Comparison of ENCODE assay signal across 11 cellular contexts in the genomic region with DNA sequence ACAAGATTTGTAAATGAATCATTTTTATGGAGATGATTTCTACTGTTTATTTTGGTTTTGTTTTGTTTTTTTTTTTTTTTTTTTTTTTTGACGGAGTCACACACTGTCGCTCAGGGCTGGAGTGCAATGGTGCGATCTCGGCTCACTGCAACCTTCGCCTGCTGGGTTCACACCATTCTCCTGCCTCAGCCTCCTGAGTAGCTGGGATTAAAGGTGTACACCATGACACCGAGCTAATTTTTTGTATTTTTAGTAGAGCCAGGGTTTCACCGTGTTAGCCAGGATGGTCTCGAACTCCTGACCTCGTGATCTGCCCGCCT. TPM values are rescaled to one million over a fixed set of nuclear protein-coding genes. Genes with fewer than 3 reads are reported as not detected.
DNase-seq lines count a peak whose midpoint lies in the region; ATAC-seq and TF ChIP-seq lines count a peak whose summit lies in the region.
"Not testable (repeated sequence)": the region's sequence is repeated elsewhere in the genome, so short reads cannot be mapped to it uniquely, and the experiment has no call there.
"Had no signal": no experiment of that assay in that cellular context is flagged by ENCODE, and none has a peak within 500 bp of the region (broad histone marks: within the 10 kb centered on the region; RNA-seq: fewer than 3 reads in every experiment).

No MANE protein-coding gene starts in this region.

- H3K27ac Mint-ChIP-seq in Calu3 (ENCODE audit: unreplicated experiment) (peak overlapping the region; percentile 82), progenitor cell of endocrine pancreas (peak overlapping the region; percentile 92)
- H3K27ac Mint-ChIP-seq in activated CD4-positive, alpha-beta T cell treated with anti-CD3 and anti-CD28 coated beads for 36 hours, result peak overlapping the region; percentile 88

- not testable (repeated sequence) for TF ChIP-seq CTCF in Calu3 (IDR thresholded peaks at IDR 0.05; ENCODE audit: unreplicated experiment); LNCaP clone FGC (IDR thresholded peaks at IDR 0.05; ENCODE audit: control insufficient read depth, extremely low read depth, insufficient read depth); body of pancreas (IDR thresholded peaks at IDR 0.05); fibroblast of lung (conservative IDR thresholded peaks at IDR 0.05 in 1 of 2, IDR thresholded peaks at IDR 0.05 in 1 of 2; ENCODE audit: low read depth in 1 of 2, low read length in 2 of 2); lung (IDR thresholded peaks at IDR 0.05; ENCODE audit: control extremely low read depth, extremely low read depth); progenitor cell of endocrine pancreas (IDR thresholded peaks at IDR 0.05; ENCODE audit: unreplicated experiment); tibial artery (IDR thresholded peaks at IDR 0.05)

- H3K36me3 Mint-ChIP-seq in Calu3 (ENCODE audit: insufficient read depth, unreplicated experiment), result peaks cover 17% of the 10 kb centered on the region
- not testable (repeated sequence) for H3K36me3 Mint-ChIP-seq in activated CD4-positive, alpha-beta T cell treated with anti-CD3 and anti-CD28 coated beads for 36 hours (ENCODE audit: low read depth); progenitor cell of endocrine pancreas (ENCODE audit: insufficient read depth)

- H3K27me3 Mint-ChIP-seq in Calu3 (ENCODE audit: unreplicated experiment); activated CD4-positive, alpha-beta T cell treated with anti-CD3 and anti-CD28 coated beads for 36 hours; progenitor cell of endocrine pancreas: not testable (repeated sequence)

- peak overlapping the region; percentile 90 for H3K4me3 ChIP-seq in LNCaP clone FGC (ENCODE audit: low read depth, low read length)
- H3K4me3 ChIP-seq in body of pancreas, lung: not testable (repeated sequence)
- peak overlapping the region; percentile 65 to 73 (median 71) for H3K4me3 ChIP-seq in fibroblast of lung (replicated peaks in 1 of 4; ENCODE audit: control extremely low read depth in 1 of 4, insufficient read depth in 1 of 4, low read depth in 3 of 4, low read length in 4 of 4)
- H3K4me3 ChIP-seq in tibial artery, result peak overlapping the region; percentile 56 to 68

- peak overlapping the region; percentile 26 for H3K9ac ChIP-seq in fibroblast of lung (ENCODE audit: insufficient read depth, low read length)

- H3K4me1 Mint-ChIP-seq in Calu3 (ENCODE audit: low read depth, unreplicated experiment), result peaks cover 13% of the 10 kb centered on the region
- peaks cover 25% of the 10 kb centered on the region for H3K4me1 Mint-ChIP-seq in activated CD4-positive, alpha-beta T cell treated with anti-CD3 and anti-CD28 coated beads for 36 hours
- H3K4me1 Mint-ChIP-seq in progenitor cell of endocrine pancreas (ENCODE audit: low read depth), result not testable (repeated sequence)

- not testable (repeated sequence) for H3K9me3 ChIP-seq in body of pancreas; fibroblast of lung (ENCODE audit: control insufficient read depth, insufficient read depth, low read depth, low read length); lung (ENCODE audit: control insufficient read depth in 2 of 2, insufficient read depth in 1 of 2, low read length in 1 of 2); tibial artery

- not testable (repeated sequence) for ATAC-seq in activated CD4-positive, alpha-beta T cell treated with anti-CD3 and anti-CD28 coated beads for 36 hours; body of pancreas; lung (ENCODE audit: insufficient read depth, low FRiP score)

- not testable (repeated sequence) for H4K20me1 ChIP-seq in fibroblast of lung (ENCODE audit: control insufficient read depth, extremely low read depth, insufficient read depth, low read length)

- H2AFZ ChIP-seq in fibroblast of lung (ENCODE audit: low read length), result peak overlapping the region; percentile 64

- DNase-seq in Calu3; LNCaP clone FGC (ENCODE audit: low read depth); activated CD4-positive, alpha-beta T cell treated with anti-CD3 and anti-CD28 coated beads for 36 hours; body of pancreas; fibroblast of lung (ENCODE audit: low read depth in 2 of 2); lung (ENCODE audit: low spot score); progenitor cell of endocrine pancreas (ENCODE audit: low spot score, unreplicated experiment); tibial artery: not testable (repeated sequence)

- H3K27me3 ChIP-seq in body of pancreas; fibroblast of lung (ENCODE audit: control insufficient read depth, insufficient read depth, low read length); lung (ENCODE audit: control insufficient read depth, insufficient read depth); tibial artery: not testable (repeated sequence)

- not testable (repeated sequence) for BruUV-seq in Calu3 (replicated peaks; lab: Mats Ljungman, UMichigan)

- CTCF ChIA-PET in Calu3 (lab: Charles Lee), result interaction anchor here (0.9 kb wide), 1 partner anchor 49 kb away, joined by 3 read pairs; no protein-coding TSS in a partner anchor
- CTCF ChIA-PET in activated CD4-positive, alpha-beta T cell treated with anti-CD3 and anti-CD28 coated beads for 36 hours (lab: Charles Lee), result interaction anchor here (0.7 to 1.5 kb wide), 6 partner anchors 14 to 1048 kb away, joined by 3 to 5 read pairs (median 4); partner anchors contain the start of gene RNF216

- peaks cover 18% of the 10 kb centered on the region for H3K4me1 ChIP-seq in body of pancreas
- not testable (repeated sequence) for H3K4me1 ChIP-seq in fibroblast of lung (ENCODE audit: control insufficient read depth, extremely low read depth, insufficient read depth, low read length); lung (ENCODE audit: control insufficient read depth in 2 of 2, insufficient read depth in 2 of 2, low read length in 2 of 2); tibial artery

- not testable (repeated sequence) for TF ChIP-seq POLR2A in body of pancreas (IDR thresholded peaks at IDR 0.05)

- H3K36me3 ChIP-seq in body of pancreas (replicated peaks in 1 of 2; ENCODE audit: insufficient read depth in 1 of 2, low read depth in 2 of 2); fibroblast of lung (ENCODE audit: control insufficient read depth, insufficient read depth, low read length); lung (ENCODE audit: control insufficient read depth in 2 of 2, insufficient read depth in 2 of 2, low read length in 2 of 2); tibial artery: not testable (repeated sequence)

- 47 to 57% methylated on average over 9 to 10 of the region's 10 CpGs for WGBS in body of pancreas, 2 donors
- 66 to 71% methylated on average over 10 of the region's 10 CpGs for WGBS in lung, 2 donors

- H3K4me3 Mint-ChIP-seq in Calu3 (ENCODE audit: low read depth, unreplicated experiment) (peak overlapping the region; percentile 97), progenitor cell of endocrine pancreas (ENCODE audit: low read depth) (peak overlapping the region; percentile 90)
- H3K4me3 Mint-ChIP-seq in activated CD4-positive, alpha-beta T cell treated with anti-CD3 and anti-CD28 coated beads for 36 hours, result peak overlapping the region; percentile 74

- not testable (repeated sequence) for H3K9me3 Mint-ChIP-seq in Calu3 (ENCODE audit: low read depth, unreplicated experiment); activated CD4-positive, alpha-beta T cell treated with anti-CD3 and anti-CD28 coated beads for 36 hours (ENCODE audit: low read depth); progenitor cell of endocrine pancreas (ENCODE audit: low read depth)

- peak overlapping the region; percentile 83 for H3K4me2 ChIP-seq in fibroblast of lung (ENCODE audit: extremely low read depth, insufficient read depth, low read length)

- peak overlapping the region; percentile 77 to 91 (median 87) for H3K27ac ChIP-seq in body of pancreas
- peak overlapping the region; percentile 75 for H3K27ac ChIP-seq in fibroblast of lung (ENCODE audit: insufficient read depth, low read length)
- peak overlapping the region; percentile 57 to 86 for H3K27ac ChIP-seq in lung (ENCODE audit: low read depth in 1 of 2, low read length in 1 of 2)
- H3K27ac ChIP-seq in tibial artery, result peak overlapping the region; percentile 36 to 63

- intact Hi-C loops in Calu3 (cut with micrococcal nuclease; ENCODE audit: unreplicated experiment); body of pancreas (cut with DNase I); tibial artery (cut with DNase I; ENCODE audit: low total_unique reads): not testable (repeated sequence)
- intact Hi-C loops in activated CD4-positive, alpha-beta T cell treated with anti-CD3 and anti-CD28 coated beads for 36 hours (cut with DNase I, micrococcal nuclease), result loop anchor here in 1 of 2 experiments (5.0 kb wide), 1 partner anchor 125 kb away; no protein-coding TSS in a partner anchor

- not testable (repeated sequence) for H3K79me2 ChIP-seq in fibroblast of lung (ENCODE audit: control insufficient read depth, insufficient read depth, low read length)

- POLR2A ChIA-PET in activated CD4-positive, alpha-beta T cell treated with anti-CD3 and anti-CD28 coated beads for 36 hours (lab: Charles Lee), result interaction anchor here (0.8 kb wide), 1 partner anchor 121 kb away, joined by 3 read pairs; no protein-coding TSS in a partner anchor

RNA-seq across cellular contexts. Expression of gene RNF216, which starts 40.9 kb away (rescaled TPM):
- total RNA-seq in Calu3 (2022) (45.7 and 48.7 TPM in 2 replicates), body of pancreas (10 to 100 TPM; 17.4 to 31.6 TPM), fibroblast of lung (28.8 and 31.4 TPM in 2 replicates), lung (10 to 100 TPM; 26.3 to 37.9 TPM), progenitor cell of endocrine pancreas (38.3 and 39.8 TPM in 2 replicates)
- total RNA-seq in activated CD4-positive, alpha-beta T cell treated with anti-CD3 and anti-CD28 coated beads for 36 hours, result 10 to 100 TPM; 37.2 to 41.1 TPM
- polyA plus RNA-seq in fibroblast of lung (28.5 and 30.2 TPM in 2 replicates), lung (10 to 100 TPM; 10.3 to 13.7 TPM)
- polyA plus RNA-seq in fibroblast of lung (2012), result 21.1 and 22.6 TPM in 2 replicates
- polyA minus RNA-seq in fibroblast of lung (ENCODE audit: low replicate concordance), result 29.8 and 32.6 TPM in 2 replicates

RNA-seq across cellular contexts. Expression of gene OCM, which starts 58.2 kb away (rescaled TPM):
- not detected in 2 replicates for total RNA-seq in Calu3 (2022)
- not detected for total RNA-seq in activated CD4-positive, alpha-beta T cell treated with anti-CD3 and anti-CD28 coated beads for 36 hours
- not detected for total RNA-seq in body of pancreas
- total RNA-seq in fibroblast of lung, result not detected in 2 replicates
- not detected in 2 replicates for polyA plus RNA-seq in fibroblast of lung
- not detected in 2 replicates for polyA plus RNA-seq in fibroblast of lung (2012)
- not detected in 2 replicates for polyA minus RNA-seq in fibroblast of lung (ENCODE audit: low replicate concordance)
- total RNA-seq in lung, result not detected
- polyA plus RNA-seq in lung, result under 1 TPM; 0.07 to 0.37 TPM
- total RNA-seq in progenitor cell of endocrine pancreas, result not detected in 2 replicates
- total RNA-seq: HT-29, left ventricle myocardium superior had no signal
- polyA plus RNA-seq: adipose tissue had no signal
